ENCODE assay signal across 6 cellular contexts in the genomic region with DNA sequence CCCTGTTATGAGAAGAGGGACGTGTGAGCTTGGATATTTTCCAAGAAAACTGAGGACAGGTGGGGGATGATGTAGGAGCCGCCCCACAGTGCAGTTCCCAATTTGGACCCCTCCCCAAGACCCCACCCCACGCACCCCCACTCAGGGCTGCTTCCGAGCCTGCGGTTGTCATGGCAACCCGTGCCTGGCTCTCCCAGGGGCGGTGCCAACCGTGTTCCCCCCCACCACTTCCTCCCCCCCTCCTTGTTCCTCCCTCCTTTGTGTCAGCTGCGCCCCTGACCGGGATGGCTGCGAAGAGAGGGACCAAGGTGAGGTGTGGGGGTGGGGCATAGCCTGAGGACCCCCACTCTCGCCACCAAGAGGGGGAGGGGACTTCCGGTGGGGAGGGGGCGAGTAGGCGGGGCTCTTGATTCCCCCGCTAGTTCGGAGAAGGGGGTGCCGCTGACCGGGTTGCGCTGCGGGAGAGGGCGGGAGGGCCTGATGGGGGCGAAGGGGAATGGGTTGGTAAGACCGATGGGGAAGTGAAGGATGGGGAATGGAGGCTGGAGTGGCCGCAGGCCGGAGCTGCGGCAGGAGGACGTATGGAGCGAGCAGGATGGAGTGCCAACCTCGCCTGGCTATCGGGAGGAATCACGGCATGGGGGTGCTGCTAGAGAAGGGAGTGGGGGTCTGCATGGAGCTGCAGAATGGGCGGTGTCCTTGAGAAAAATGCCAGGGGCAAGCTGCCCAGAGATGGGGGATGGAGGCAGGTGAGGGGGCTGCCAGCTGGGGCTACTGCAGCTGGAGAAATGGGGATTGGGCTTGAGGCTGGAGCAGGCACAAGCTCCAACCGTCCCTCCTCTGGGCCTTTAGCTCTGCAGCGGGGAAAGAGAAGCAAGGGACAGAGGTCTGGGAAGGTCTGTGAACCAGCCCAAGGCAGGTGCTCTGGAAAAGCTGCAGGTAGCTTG. TPM values are rescaled to one million over a fixed set of nuclear protein-coding genes. Genes with fewer than 3 reads are reported as not detected.
DNase-seq lines count a peak whose midpoint lies in the region; ATAC-seq and TF ChIP-seq lines count a peak whose summit lies in the region.

No MANE protein-coding gene starts in this region.

- no peak for ATAC-seq in activated naive CD4-positive, alpha-beta T cell treated with anti-CD3 and anti-CD28 coated beads, Interleukin-2, amount 50 U/mL, for 72 hours
- no peak for ATAC-seq in HG03025 (IDR thresholded peaks at IDR 0.05; ENCODE audit: low FRiP score, unreplicated experiment)

- H3K9me3 Mint-ChIP-seq in activated naive CD4-positive, alpha-beta T cell treated with anti-CD3 and anti-CD28 coated beads, Interleukin-2, amount 50 U/mL, for 72 hours: no peaks in the 10 kb centered on the region

- CTCF ChIA-PET in HEK293T (lab: Yijun Ruan, JAX): interaction anchor here (1.0 to 5.7 kb wide), 5 partner anchors 19 to 89 kb away, joined by 4 to 52 read pairs (median 7); no protein-coding TSS in a partner anchor

- H3K4me3 ChIP-seq in AG09309 (ENCODE audit: control insufficient read depth, low read depth, low read length): peak overlapping the region; percentile 96

- H3K27ac Mint-ChIP-seq in activated naive CD4-positive, alpha-beta T cell treated with anti-CD3 and anti-CD28 coated beads, Interleukin-2, amount 50 U/mL, for 72 hours: peak overlapping the region; percentile 82 to 99

- DNase-seq in AG09309 (ENCODE audit: low read depth) (no peak), NCI-H146 (lab: John Stamatoyannopoulos, UW) (peak; percentile 89), medulla oblongata (ENCODE audit: extremely low spot score) (peak; percentile 42), HEK293T (ENCODE audit: extremely low spot score) (no peak)
- peak; percentile 50 to 54 for DNase-seq in activated naive CD4-positive, alpha-beta T cell treated with anti-CD3 and anti-CD28 coated beads, Interleukin-2, amount 50 U/mL, for 72 hours (ENCODE audit: low spot score in 2 of 2)

- POLR2A ChIA-PET in HEK293T (lab: Yijun Ruan, JAX): interaction anchor here (0.6 to 4.5 kb wide), 13 partner anchors 11 to 435 kb away, joined by 3 to 96 read pairs (median 5); a partner anchor contains a TSS

- TF ChIP-seq CTCF in AG09309 (IDR thresholded peaks at IDR 0.05; ENCODE audit: control insufficient read depth, insufficient read depth, low read depth, low read length, missing control alignments): no peak

- H3K36me3 Mint-ChIP-seq in activated naive CD4-positive, alpha-beta T cell treated with anti-CD3 and anti-CD28 coated beads, Interleukin-2, amount 50 U/mL, for 72 hours: peaks cover 17 to 20% of the 10 kb centered on the region in 2 donors

TF ChIP-seq in HEK293T, 16 proteins besides CTCF, POLR2A, EP300 and RAD21:
- TF ChIP-seq ELF4 (IDR thresholded peaks at IDR 0.05): no peak

RNA-seq across cellular contexts. Expression of a gene that starts 1.0 kb away (rescaled TPM):
- total RNA-seq in activated naive CD4-positive, alpha-beta T cell treated with anti-CD3 and anti-CD28 coated beads, Interleukin-2, amount 50 U/mL, for 72 hours: 10 to 100 TPM in 1 of 2 donors, 1 to 10 TPM in 1; 6.8 to 15.2 TPM

RNA-seq across cellular contexts. Expression of a gene that starts 1.5 kb away (rescaled TPM):
- 100 to 1,000 TPM; 106 to 162 TPM for total RNA-seq in activated naive CD4-positive, alpha-beta T cell treated with anti-CD3 and anti-CD28 coated beads, Interleukin-2, amount 50 U/mL, for 72 hours

RNA-seq across cellular contexts. Expression of a gene that starts 33.1 kb away (rescaled TPM):
- 10 to 100 TPM; 17.2 to 23.6 TPM for total RNA-seq in activated naive CD4-positive, alpha-beta T cell treated with anti-CD3 and anti-CD28 coated beads, Interleukin-2, amount 50 U/mL, for 72 hours

RNA-seq across cellular contexts. Expression of a gene that starts 33.9 kb away (rescaled TPM):
- 10 to 100 TPM; 46.6 to 57.2 TPM for total RNA-seq in activated naive CD4-positive, alpha-beta T cell treated with anti-CD3 and anti-CD28 coated beads, Interleukin-2, amount 50 U/mL, for 72 hours

RNA-seq across cellular contexts. Expression of a gene that starts 34.3 kb away (rescaled TPM):
- total RNA-seq in activated naive CD4-positive, alpha-beta T cell treated with anti-CD3 and anti-CD28 coated beads, Interleukin-2, amount 50 U/mL, for 72 hours: 10 to 100 TPM; 26.4 to 40.8 TPM

Comparison
In these comparisons a context has a peak if more than half of its experiments do, and no peak if none do; other contexts are left out.
1. DNase-seq: peak in NCI-H146 (single experiment), activated naive CD4-positive, alpha-beta T cell treated with anti-CD3 and anti-CD28 coated beads, Interleukin-2, amount 50 U/mL, for 72 hours (2 of 2) and medulla oblongata (single experiment); none in AG09309 (single experiment) and HEK293T (single experiment).